In genomic region chr15:35306361-35306981, GRCh38 we compare ENCODE assay signal across 9 cellular contexts.
A peak's percentile ranks its signal among the peaks of the same experiment; 100 is the strongest.
DNase-seq lines count a peak whose midpoint lies in the region; ATAC-seq, FAIRE-seq and TF ChIP-seq lines count a peak whose summit lies in the region.
"Had no signal": no experiment of that assay in that cellular context is flagged by ENCODE, and none has a peak within 500 bp of the region (broad histone marks: within the 10 kb centered on the region; RNA-seq: fewer than 3 reads in every experiment).

No MANE protein-coding gene starts in this region.

- TF ChIP-seq POLR2A in A549 (IDR thresholded peaks at IDR 0.05; ENCODE audit: low read length) = no peak

- H2BK120ac ChIP-seq in mesenchymal stem cell (ENCODE audit: low read depth, low read length) = peak overlapping the region; percentile 36

- H4K91ac ChIP-seq in mesenchymal stem cell (ENCODE audit: low read length) = no peak overlapping the region

- peak overlapping the region; percentile 11 for H2AK5ac ChIP-seq in mesenchymal stem cell (ENCODE audit: low read length, severe bottlenecking)

- no peak for TF ChIP-seq RAD21 in A549 (conservative IDR thresholded peaks at IDR 0.05 in 1 of 2, IDR thresholded peaks at IDR 0.05 in 1 of 2)

- peak overlapping the region; percentile 58 to 80 for H3K18ac ChIP-seq in mesenchymal stem cell (ENCODE audit: low read depth in 1 of 2, low read length in 2 of 2)

- H3K79me1 ChIP-seq in mesenchymal stem cell (replicated peaks; ENCODE audit: low read length, poor library complexity, severe bottlenecking) = no peaks in the 10 kb centered on the region

- no peak overlapping the region for H3K23ac ChIP-seq in mesenchymal stem cell (ENCODE audit: low read length in 2 of 2)

- H2BK12ac ChIP-seq in mesenchymal stem cell (ENCODE audit: low read length in 2 of 2) = peak overlapping the region in 1 of 2 experiments; percentile 93

- peak overlapping the region in 1 of 2 experiments; percentile 94 for H3K4ac ChIP-seq in mesenchymal stem cell (ENCODE audit: low read depth in 1 of 2, low read length in 2 of 2)

- POLR2A ChIA-PET in A549 (lab: Yijun Ruan, JAX) = no interaction called here

- no peaks in the 10 kb centered on the region for H3K27me3 Mint-ChIP-seq in immature natural killer cell (ENCODE audit: low read depth in 3 of 3)

- H4K8ac ChIP-seq in mesenchymal stem cell (ENCODE audit: low read length) = no peak overlapping the region

- no peak overlapping the region for H3K14ac ChIP-seq in mesenchymal stem cell (ENCODE audit: low read length in 2 of 2)

- H3K4me1 ChIP-seq in A549 = peaks cover 14% of the 10 kb centered on the region; the same call in 1 of the 3 replicates
- H3K4me1 ChIP-seq in ectodermal cell (ENCODE audit: control insufficient read depth, insufficient read depth, low read length) = no peaks in the 10 kb centered on the region
- no peaks in the 10 kb centered on the region for H3K4me1 ChIP-seq in mesenchymal stem cell (ENCODE audit: control insufficient read depth, insufficient read depth, low read depth, low read length)
- H3K4me1 ChIP-seq in MM.1S (ENCODE audit: low read length) = no peaks in the 10 kb centered on the region
- H3K4me1 ChIP-seq: BLaER1 treated with 17β-estradiol and CSF1 and Interleukin-3, amounts not matched to agents 10 nM and 100 nM had no signal

- H3K4me3 ChIP-seq in A549 (no peak overlapping the region), ectodermal cell (ENCODE audit: insufficient read depth, low read depth, low read length) (no peak overlapping the region), mesenchymal stem cell (ENCODE audit: insufficient read depth in 1 of 2, low read depth in 1 of 2, low read length in 2 of 2) (no peak overlapping the region), MM.1S (ENCODE audit: low read length) (no peak overlapping the region)
- H3K4me3 ChIP-seq: BLaER1 treated with 17β-estradiol and CSF1 and Interleukin-3, amounts not matched to agents 10 nM and 100 nM had no signal

- H3K36me3 Mint-ChIP-seq in immature natural killer cell = no peaks in the 10 kb centered on the region

- H3K79me2 ChIP-seq in MM.1S (ENCODE audit: low read length) = no peaks in the 10 kb centered on the region

- H3K4me1 Mint-ChIP-seq in immature natural killer cell = no peaks in the 10 kb centered on the region

- H3K9me3 Mint-ChIP-seq in immature natural killer cell = peaks cover 0 to 16% (median 0%) of the 10 kb centered on the region in 6 donors

- H3K4me2 ChIP-seq in A549 (peak overlapping the region; percentile 23; the same call in 2 of the 3 replicates), mesenchymal stem cell (ENCODE audit: low read length, poor library complexity, severe bottlenecking) (no peak overlapping the region), MM.1S (ENCODE audit: low read depth, low read length) (no peak overlapping the region)
- H3K4me2 ChIP-seq: BLaER1 treated with 17β-estradiol and CSF1 and Interleukin-3, amounts not matched to agents 10 nM and 100 nM had no signal

- no peak overlapping the region for H3K27ac Mint-ChIP-seq in immature natural killer cell

- no peaks in the 10 kb centered on the region for H3F3A ChIP-seq in MM.1S (ENCODE audit: insufficient read depth, low read length)

- H2BK5ac ChIP-seq in mesenchymal stem cell (ENCODE audit: low read depth, low read length, poor library complexity, severe bottlenecking) = peak overlapping the region; percentile 4

- peak; percentile 13 for FAIRE-seq in A549 (lab: Jason Lieb, UNC)

- H3K4me3 Mint-ChIP-seq in immature natural killer cell = no peak overlapping the region

- no peaks in the 10 kb centered on the region for H4K20me1 ChIP-seq in MM.1S (ENCODE audit: insufficient read depth, low read length)
- H4K20me1 ChIP-seq: BLaER1 treated with 17β-estradiol and CSF1 and Interleukin-3, amounts not matched to agents 10 nM and 100 nM had no signal

- no peaks in the 10 kb centered on the region for H3K9me2 ChIP-seq in MM.1S (replicated peaks; ENCODE audit: insufficient read depth, low read length)

- no peaks in the 10 kb centered on the region for H3K9me3 ChIP-seq in A549
- H3K9me3 ChIP-seq in ectodermal cell (ENCODE audit: control insufficient read depth, low read length) = no peaks in the 10 kb centered on the region
- H3K9me3 ChIP-seq in mesenchymal stem cell (ENCODE audit: control insufficient read depth, low read length) = no peaks in the 10 kb centered on the region
- no peaks in the 10 kb centered on the region for H3K9me3 ChIP-seq in MM.1S (replicated peaks; ENCODE audit: insufficient read depth, low read length)
- H3K9me3 ChIP-seq: BLaER1 treated with 17β-estradiol and CSF1 and Interleukin-3, amounts not matched to agents 10 nM and 100 nM had no signal

- H3K9ac ChIP-seq in mesenchymal stem cell (ENCODE audit: low read length) = peak overlapping the region; percentile 15
- H3K9ac ChIP-seq in MM.1S (ENCODE audit: low read length) = no peak overlapping the region
- H3K9ac ChIP-seq: BLaER1 treated with 17β-estradiol and CSF1 and Interleukin-3, amounts not matched to agents 10 nM and 100 nM had no signal

- peak; percentile 85 to 92 for ATAC-seq in A549
- no peak for ATAC-seq in HG02870 (IDR thresholded peaks at IDR 0.05; ENCODE audit: unreplicated experiment)

- H3K36me3 ChIP-seq in ectodermal cell (ENCODE audit: control insufficient read depth, insufficient read depth, low read length) (no peaks in the 10 kb centered on the region), mesenchymal stem cell (ENCODE audit: control insufficient read depth in 1 of 2, insufficient read depth in 2 of 2, low read depth in 1 of 2, low read length in 2 of 2) (no peaks in the 10 kb centered on the region), MM.1S (replicated peaks; ENCODE audit: insufficient read depth, low read length) (no peaks in the 10 kb centered on the region)
- H3K36me3 ChIP-seq: BLaER1 treated with 17β-estradiol and CSF1 and Interleukin-3, amounts not matched to agents 10 nM and 100 nM had no signal

- 43% methylated on average over 4 of the region's 4 CpGs for WGBS in A549 (ENCODE audit: missing lambda C conversion rate)
- WGBS in ectodermal cell, 2 experiments = 49 to 74% methylated on average over 4 of the region's 4 CpGs
- WGBS in mesenchymal stem cell = 0% methylated on average over 3 of the region's 4 CpGs

- CTCF ChIA-PET in A549 (lab: Yijun Ruan, JAX) = interaction anchor here (1.9 to 2.1 kb wide), 2 partner anchors 13 to 18 kb away, joined by 6 to 9 read pairs; no protein-coding TSS in a partner anchor

- TF ChIP-seq CTCF in A549 (IDR thresholded peaks at IDR 0.05) (no peak), MM.1S (IDR thresholded peaks at IDR 0.05; ENCODE audit: low read length) (no peak)

- DNase-seq in A549 (ENCODE audit: low read depth in 1 of 2, low spot score in 1 of 2) = peak in 1 of 2 experiments; percentile 65
- DNase-seq in HT1080 (ENCODE audit: low read depth) = peak; percentile 49
- peak; percentile 83 for DNase-seq in mesenchymal stem cell
- DNase-seq in immature natural killer cell = no peak
- DNase-seq in MM.1S = no peak
- DNase-seq in epidermal melanocyte (ENCODE audit: insufficient read length, low spot score) = no peak

- no peak for TF ChIP-seq EP300 in A549 (IDR thresholded peaks at IDR 0.05)

- no peak overlapping the region for H2BK15ac ChIP-seq in mesenchymal stem cell (ENCODE audit: low read depth, poor library complexity, severe bottlenecking)

- H2AFZ ChIP-seq in mesenchymal stem cell (ENCODE audit: low read depth, low read length) (no peak overlapping the region), MM.1S (ENCODE audit: low read length) (no peak overlapping the region)

- H3K27me3 ChIP-seq in ectodermal cell (ENCODE audit: control insufficient read depth, insufficient read depth, low read length, poor library complexity, severe bottlenecking) = no peaks in the 10 kb centered on the region
- H3K27me3 ChIP-seq in mesenchymal stem cell (ENCODE audit: control insufficient read depth in 1 of 2, insufficient read depth in 1 of 2, low read length in 2 of 2) = no peaks in the 10 kb centered on the region
- H3K27me3 ChIP-seq in MM.1S (replicated peaks; ENCODE audit: insufficient read depth, low read length) = no peaks in the 10 kb centered on the region
- H3K27me3 ChIP-seq: BLaER1 treated with 17β-estradiol and CSF1 and Interleukin-3, amounts not matched to agents 10 nM and 100 nM had no signal

- H3K27ac ChIP-seq in A549 = peak overlapping the region; percentile 7 to 24; a peak in 1 of 6 replicates
- peak overlapping the region; percentile 27 for H3K27ac ChIP-seq in ectodermal cell (ENCODE audit: insufficient read depth, low read depth, low read length, poor library complexity, severe bottlenecking)
- peak overlapping the region; percentile 89 for H3K27ac ChIP-seq in mesenchymal stem cell (ENCODE audit: low read length, poor library complexity, severe bottlenecking)
- no peak overlapping the region for H3K27ac ChIP-seq in MM.1S (ENCODE audit: low read length)
- H3K27ac ChIP-seq: BLaER1 treated with 17β-estradiol and CSF1 and Interleukin-3, amounts not matched to agents 10 nM and 100 nM had no signal

TF ChIP-seq in A549, 52 proteins besides CTCF, POLR2A, EP300 and RAD21:
- TF ChIP-seq USF2 (IDR thresholded peaks at IDR 0.05) (peak; percentile 58; the same call in 1 of the 2 replicates), HMGXB4 (CRISPR knock-in tag; IDR thresholded peaks at IDR 0.05; ENCODE audit: borderline replicate concordance) (no peak)

Comparison
In these comparisons a context has a peak if more than half of its experiments do, and no peak if none do; other contexts are left out.
1. DNase-seq: peak in HT1080 (single experiment) and mesenchymal stem cell (single experiment); none in immature natural killer cell (0 of 3), MM.1S (single experiment) and epidermal melanocyte (single experiment).